Comparison of ENCODE assay signal across 13 cellular contexts in the genomic region with DNA sequence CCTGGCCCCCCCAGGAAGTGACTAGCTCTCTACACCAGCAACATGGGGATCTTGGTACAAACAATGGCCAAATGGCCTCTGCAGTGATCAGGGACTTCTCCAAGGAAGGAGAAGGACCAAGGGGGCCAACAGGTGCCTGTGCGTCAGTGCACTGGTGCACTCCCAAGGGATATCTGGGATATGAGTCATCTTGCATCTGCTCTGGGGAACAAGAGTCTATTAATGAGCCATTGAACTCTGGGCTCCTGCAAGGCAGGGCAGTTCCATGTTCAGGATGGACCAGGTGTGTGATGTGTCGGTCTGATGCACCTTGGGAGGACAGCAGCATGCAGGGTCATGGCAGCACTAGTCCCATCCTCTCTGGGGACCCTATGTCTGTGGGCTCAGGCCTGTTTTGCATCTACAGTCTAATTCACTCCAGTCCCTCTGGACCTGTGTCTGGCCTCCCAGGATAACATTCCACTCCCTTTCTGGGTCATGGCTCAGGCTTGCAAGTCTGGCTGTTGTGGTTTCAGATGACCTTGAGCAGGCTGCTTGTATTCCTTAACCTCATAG.
DNase-seq lines count a peak whose midpoint lies in the region; ATAC-seq and TF ChIP-seq lines count a peak whose summit lies in the region.
"Had no signal": no experiment of that assay in that cellular context is flagged by ENCODE, and none has a peak within 500 bp of the region (broad histone marks: within the 10 kb centered on the region; RNA-seq: fewer than 3 reads in every experiment).

No MANE protein-coding gene starts in this region.

- H3K36me3 Mint-ChIP-seq in endodermal cell (ENCODE audit: low read depth) = peaks cover 26% of the 10 kb centered on the region

- no peak for ATAC-seq in HG03571 (IDR thresholded peaks at IDR 0.05; ENCODE audit: unreplicated experiment)
- ATAC-seq: activated CD8-positive, alpha-beta T cell treated with anti-CD3 and anti-CD28 coated beads for 36 hours had no signal

- no peak overlapping the region for H3K4me3 Mint-ChIP-seq in endodermal cell
- H3K4me3 Mint-ChIP-seq: activated CD8-positive, alpha-beta T cell treated with anti-CD3 and anti-CD28 coated beads for 36 hours had no signal

- no peak for TF ChIP-seq CTCF in GM13977 (IDR thresholded peaks at IDR 0.05; ENCODE audit: extremely low read depth, insufficient read depth, missing control alignments)
- no peak for TF ChIP-seq CTCF in endodermal cell (conservative IDR thresholded peaks at IDR 0.05)

- H3K36me3 ChIP-seq in endodermal cell (ENCODE audit: control insufficient read depth, insufficient read depth, low read length) = peaks cover 29% of the 10 kb centered on the region

- H3K4me1 ChIP-seq in endodermal cell (ENCODE audit: control insufficient read depth, insufficient read depth, low read length) = peaks cover 14% of the 10 kb centered on the region

- no peak overlapping the region for H3K9ac ChIP-seq in endodermal cell (ENCODE audit: extremely low read depth, low read length, poor library complexity, severe bottlenecking)

- H3K27me3 ChIP-seq in endodermal cell (ENCODE audit: control insufficient read depth, insufficient read depth, low read length, poor library complexity, severe bottlenecking) = no peaks in the 10 kb centered on the region

- WGBS in endodermal cell (ENCODE audit: insufficient coverage in 1 of 2, insufficient read length in 1 of 2), 2 experiments = 86 to 98% methylated on average over 1 to 2 of the region's 2 CpGs

- H3K9me3 ChIP-seq in endodermal cell (ENCODE audit: control insufficient read depth, low read length) = peaks cover 9% of the 10 kb centered on the region
- H3K9me3 ChIP-seq: A549 had no signal

- in situ Hi-C loops in GM13977 (cut with MboI; ENCODE audit: low pct_unique_long_range_greater_than_20kb, low sequenced_read_pairs, unreplicated experiment) = no loop called here

- H3K9me3 Mint-ChIP-seq in endodermal cell = peaks cover 6% of the 10 kb centered on the region
- H3K9me3 Mint-ChIP-seq: activated CD8-positive, alpha-beta T cell treated with anti-CD3 and anti-CD28 coated beads for 36 hours had no signal

- no peak overlapping the region for H3K27ac Mint-ChIP-seq in endodermal cell
- H3K27ac Mint-ChIP-seq: activated CD8-positive, alpha-beta T cell treated with anti-CD3 and anti-CD28 coated beads for 36 hours had no signal

- H3K4me1 Mint-ChIP-seq in endodermal cell = peaks cover 55% of the 10 kb centered on the region

- H3K4me3 ChIP-seq in endodermal cell (ENCODE audit: low read length) = no peak overlapping the region
- H3K4me3 ChIP-seq: A549 had no signal

- DNase-seq in NCI-H1436 (lab: John Stamatoyannopoulos, UW) (peak; percentile 56), NCI-H1436 treated with DMSO at 0.1 percent for 48 hours (lab: John Stamatoyannopoulos, UW) (no peak), NCI-H1694 treated with DMSO at 0.1 percent for 48 hours (lab: John Stamatoyannopoulos, UW) (peak; percentile 19), epithelial cell of prostate (ENCODE audit: low read depth, low spot score) (no peak), renal cortical epithelial cell (ENCODE audit: low read depth) (peak; percentile 93), GM13977 (ENCODE audit: low spot score) (no peak), endodermal cell (no peak)
- DNase-seq: activated CD8-positive, alpha-beta T cell treated with anti-CD3 and anti-CD28 coated beads for 36 hours; activated naive CD4-positive, alpha-beta T cell treated with anti-CD3 and anti-CD28 coated beads, Interleukin-2, amount 50 U/mL, for 16 hours; head of caudate nucleus had no signal

- no peaks in the 10 kb centered on the region for H3K27me3 Mint-ChIP-seq in endodermal cell (ENCODE audit: insufficient read depth)

- H3K27ac ChIP-seq in epithelial cell of prostate (peak overlapping the region; percentile 36), endodermal cell (ENCODE audit: low read depth, low read length) (no peak overlapping the region)
- H3K27ac ChIP-seq: HL-60 had no signal

Comparison
In these comparisons a context has a peak if more than half of its experiments do, and no peak if none do; other contexts are left out.
1. DNase-seq: peak in NCI-H1436 (single experiment), NCI-H1694 treated with DMSO at 0.1 percent for 48 hours (single experiment) and renal cortical epithelial cell (single experiment); none in NCI-H1436 treated with DMSO at 0.1 percent for 48 hours (single experiment), epithelial cell of prostate (single experiment), GM13977 (single experiment) and endodermal cell (single experiment).